ENCODE assay signal across 9 cellular contexts in genomic region chrX:130176354-130176776, GRCh38. TPM values are rescaled to one million over a fixed set of nuclear protein-coding genes. Genes with fewer than 3 reads are reported as not detected.
A peak's percentile ranks its signal among the peaks of the same experiment; 100 is the strongest.
DNase-seq lines count a peak whose midpoint lies in the region; ATAC-seq and TF ChIP-seq lines count a peak whose summit lies in the region.
"Had no signal": no experiment of that assay in that cellular context is flagged by ENCODE, and none has a peak within 500 bp of the region (broad histone marks: within the 10 kb centered on the region; RNA-seq: fewer than 3 reads in every experiment).

No MANE protein-coding gene starts in this region.

- intact Hi-C loops in activated CD8-positive, alpha-beta T cell treated with anti-CD3 and anti-CD28 coated beads for 36 hours (cut with micrococcal nuclease) = no loop called here
- intact Hi-C loops in adrenal gland (cut with DNase I) = no loop called here
- intact Hi-C loops in psoas muscle (cut with DNase I) = no loop called here
- intact Hi-C loops in heart left ventricle (cut with DNase I) = loop anchor here in 3 of 10 donors (10.0 kb wide), 2 partner anchors 52 to 242 kb away; no protein-coding TSS in a partner anchor

- peaks cover 45% of the 10 kb centered on the region for H3K4me1 Mint-ChIP-seq in activated CD8-positive, alpha-beta T cell treated with anti-CD3 and anti-CD28 coated beads for 36 hours (ENCODE audit: low read depth)

- peaks cover 22% of the 10 kb centered on the region for H3F3A ChIP-seq in DOHH2 (ENCODE audit: control insufficient read depth, insufficient read depth)

- H3K9me3 Mint-ChIP-seq in activated CD8-positive, alpha-beta T cell treated with anti-CD3 and anti-CD28 coated beads for 36 hours = no peaks in the 10 kb centered on the region

- H3K27ac ChIP-seq in DOHH2 (ENCODE audit: low read depth, low read length) (peak overlapping the region; percentile 89), adrenal gland (no peak overlapping the region), psoas muscle (no peak overlapping the region), heart left ventricle (no peak overlapping the region)

- peak overlapping the region; percentile 56 for H3K27ac Mint-ChIP-seq in activated CD8-positive, alpha-beta T cell treated with anti-CD3 and anti-CD28 coated beads for 36 hours

- H3K36me3 Mint-ChIP-seq in activated CD8-positive, alpha-beta T cell treated with anti-CD3 and anti-CD28 coated beads for 36 hours (ENCODE audit: low read depth) = peaks cover 36% of the 10 kb centered on the region

- POLR2A ChIA-PET in activated CD8-positive, alpha-beta T cell treated with anti-CD3 and anti-CD28 coated beads for 36 hours (lab: Charles Lee) = interaction anchor here (0.9 to 1.3 kb wide), 2 partner anchors 12 to 67 kb away, joined by 3 read pairs; no protein-coding TSS in a partner anchor

- ATAC-seq in GM19324 (IDR thresholded peaks at IDR 0.05; ENCODE audit: low FRiP score, unreplicated experiment) (peak; percentile 88), HG03095 (IDR thresholded peaks at IDR 0.05; ENCODE audit: unreplicated experiment) (peak; percentile 76), psoas muscle (no peak), heart left ventricle (no peak)
- ATAC-seq in activated CD8-positive, alpha-beta T cell treated with anti-CD3 and anti-CD28 coated beads for 36 hours = no peak

- TF ChIP-seq CTCF in DOHH2 (IDR thresholded peaks at IDR 0.05; ENCODE audit: low read depth, low read length, poor library complexity, severe bottlenecking) = no peak
- TF ChIP-seq CTCF in activated CD8-positive, alpha-beta T cell treated with anti-CD3 and anti-CD28 coated beads for 36 hours (IDR thresholded peaks at IDR 0.05) = no peak
- no peak for TF ChIP-seq CTCF in adrenal gland (IDR thresholded peaks at IDR 0.05)
- TF ChIP-seq CTCF in psoas muscle (IDR thresholded peaks at IDR 0.05) = no peak
- no peak for TF ChIP-seq CTCF in heart left ventricle (IDR thresholded peaks at IDR 0.05)

- H3K27me3 ChIP-seq in DOHH2 (ENCODE audit: control insufficient read depth, low read length) = no peaks in the 10 kb centered on the region
- H3K27me3 ChIP-seq in adrenal gland = no peaks in the 10 kb centered on the region
- peaks cover 0 to 4% (median 0%) of the 10 kb centered on the region in 3 donors for H3K27me3 ChIP-seq in psoas muscle (ENCODE audit: insufficient read depth in 3 of 3, low read length in 2 of 3)
- H3K27me3 ChIP-seq in heart left ventricle = no peaks in the 10 kb centered on the region

- H3K79me2 ChIP-seq in DOHH2 (ENCODE audit: control insufficient read depth, low read length) = peaks cover 94% of the 10 kb centered on the region

- H3K4me3 ChIP-seq in DOHH2 (ENCODE audit: low read length) (peak overlapping the region; percentile 61), adrenal gland (no peak overlapping the region), psoas muscle (no peak overlapping the region), heart left ventricle (no peak overlapping the region)

- DNase-seq in activated CD8-positive, alpha-beta T cell treated with anti-CD3 and anti-CD28 coated beads for 36 hours = no peak
- DNase-seq in adrenal gland = no peak
- DNase-seq in psoas muscle = no peak
- no peak for DNase-seq in NCI-H1694 treated with DMSO at 0.1 percent for 48 hours (lab: John Stamatoyannopoulos, UW)
- no peak for DNase-seq in heart left ventricle
- DNase-seq: SW 1271 had no signal

- H3K9me3 ChIP-seq in DOHH2 (ENCODE audit: control insufficient read depth, insufficient read depth, low read length) (no peaks in the 10 kb centered on the region), adrenal gland (replicated peaks in 1 of 3) (no peaks in the 10 kb centered on the region), psoas muscle (no peaks in the 10 kb centered on the region), heart left ventricle (no peaks in the 10 kb centered on the region)

- CTCF ChIA-PET in activated CD8-positive, alpha-beta T cell treated with anti-CD3 and anti-CD28 coated beads for 36 hours (lab: Charles Lee) = interaction anchor here (0.8 to 2.1 kb wide), 7 partner anchors 12 to 116 kb away, joined by 3 to 8 read pairs (median 3); no protein-coding TSS in a partner anchor

- no peaks in the 10 kb centered on the region for H3K27me3 Mint-ChIP-seq in activated CD8-positive, alpha-beta T cell treated with anti-CD3 and anti-CD28 coated beads for 36 hours

- no peaks in the 10 kb centered on the region for H3K9me2 ChIP-seq in DOHH2 (replicated peaks; ENCODE audit: control insufficient read depth, low read length)

- TF ChIP-seq POLR2A in adrenal gland (IDR thresholded peaks at IDR 0.05) (no peak), heart left ventricle (IDR thresholded peaks at IDR 0.05) (no peak)

- H3K4me1 ChIP-seq in DOHH2 (ENCODE audit: control insufficient read depth, low read length) = peaks cover 69% of the 10 kb centered on the region
- peaks cover 9 to 28% of the 10 kb centered on the region in 2 donors for H3K4me1 ChIP-seq in adrenal gland (replicated peaks in 1 of 2)
- no peaks in the 10 kb centered on the region for H3K4me1 ChIP-seq in psoas muscle
- peaks cover 0 to 33% (median 12%) of the 10 kb centered on the region in 12 donors for H3K4me1 ChIP-seq in heart left ventricle

- no peaks in the 10 kb centered on the region for H4K20me1 ChIP-seq in DOHH2 (ENCODE audit: control insufficient read depth, insufficient read depth, low read depth, low read length)

- H3K4me3 Mint-ChIP-seq in activated CD8-positive, alpha-beta T cell treated with anti-CD3 and anti-CD28 coated beads for 36 hours = peak overlapping the region; percentile 20

- peaks cover 66% of the 10 kb centered on the region for H3K36me3 ChIP-seq in DOHH2 (ENCODE audit: control insufficient read depth, low read length)
- no peaks in the 10 kb centered on the region for H3K36me3 ChIP-seq in adrenal gland (replicated peaks in 1 of 2)
- no peaks in the 10 kb centered on the region for H3K36me3 ChIP-seq in psoas muscle (ENCODE audit: insufficient read depth in 1 of 2, low read depth in 1 of 2)
- no peaks in the 10 kb centered on the region for H3K36me3 ChIP-seq in heart left ventricle

- H3K4me2 ChIP-seq in DOHH2 (ENCODE audit: low read length) = peak overlapping the region; percentile 94

RNA-seq across cellular contexts. Expression of gene RAB33A, which starts 4.6 kb away (rescaled TPM):
- total RNA-seq in activated CD8-positive, alpha-beta T cell treated with anti-CD3 and anti-CD28 coated beads for 36 hours = 10 to 100 TPM; 28.2 to 28.8 TPM
- 1 to 10 TPM in 5 of 8 donors, under 1 TPM in 3; 0.24 to 7.6 (median 1.2) TPM for total RNA-seq in adrenal gland
- polyA plus RNA-seq in adrenal gland = 1 to 10 TPM in 2 of 3 donors, under 1 TPM in 1; 0.40 to 1.4 (median 1.0) TPM
- under 1 TPM in 2 of 4 donors, not detected in 2; 0.21 to 0.30 TPM for total RNA-seq in psoas muscle
- polyA plus RNA-seq in psoas muscle = under 1 TPM; 0.03 to 0.16 (median 0.13) TPM
- 1 to 10 TPM in 5 of 9 donors, under 1 TPM in 4; 0.32 to 7.9 (median 1.5) TPM for total RNA-seq in heart left ventricle
- polyA plus RNA-seq in heart left ventricle = 1 to 10 TPM in 1 of 2 donors, under 1 TPM in 1; 0.23 to 5.8 TPM

RNA-seq across cellular contexts. Expression of gene AIFM1, which starts 10.7 kb away (rescaled TPM):
- 10 to 100 TPM; 51.5 to 54.3 TPM for total RNA-seq in activated CD8-positive, alpha-beta T cell treated with anti-CD3 and anti-CD28 coated beads for 36 hours
- 100 to 1,000 TPM in 1 of 8 donors, 10 to 100 TPM in 7; 37.4 to 101 (median 69.8) TPM for total RNA-seq in adrenal gland
- polyA plus RNA-seq in adrenal gland = 100 to 1,000 TPM in 1 of 3 donors, 10 to 100 TPM in 2; 41.2 to 163 (median 73.9) TPM
- total RNA-seq in psoas muscle = 10 to 100 TPM; 48.6 to 59.9 (median 53.1) TPM
- polyA plus RNA-seq in psoas muscle = 10 to 100 TPM; 53.8 to 61.6 (median 59.5) TPM
- 100 to 1,000 TPM in 6 of 9 donors, 10 to 100 TPM in 3; 73.7 to 146 (median 109) TPM for total RNA-seq in heart left ventricle
- 100 to 1,000 TPM in 1 of 2 donors, 10 to 100 TPM in 1; 86.7 to 164 TPM for polyA plus RNA-seq in heart left ventricle

Comparison
In these comparisons a context has a peak if more than half of its experiments do, and no peak if none do; other contexts are left out.
1. ATAC-seq: peak in GM19324 (single experiment) and HG03095 (single experiment); none in activated CD8-positive, alpha-beta T cell treated with anti-CD3 and anti-CD28 coated beads for 36 hours (single experiment), psoas muscle (0 of 4) and heart left ventricle (0 of 4).